ENCODE assay signal across 18 cellular contexts in genomic region chr15:92707880-92708551, GRCh38. TPM values are rescaled to one million over a fixed set of nuclear protein-coding genes. Genes with fewer than 3 reads are reported as not detected.
DNase-seq lines count a peak whose midpoint lies in the region; ATAC-seq, FAIRE-seq and TF ChIP-seq lines count a peak whose summit lies in the region.
"Had no signal": no experiment of that assay in that cellular context is flagged by ENCODE, and none has a peak within 500 bp of the region (broad histone marks: within the 10 kb centered on the region; RNA-seq: fewer than 3 reads in every experiment).

No MANE protein-coding gene starts in this region.

- DNase-seq in activated naive CD4-positive, alpha-beta T cell treated with anti-CD3 and anti-CD28 coated beads, Interleukin-2, amount 50 U/mL, for 72 hours (ENCODE audit: low spot score in 2 of 2) = no peak
- no peak for DNase-seq in activated naive CD4-positive, alpha-beta T cell treated with Interleukin-2 at 50 U/mL for 16 hours
- no peak for DNase-seq in Panc1 (ENCODE audit: low read depth, low spot score)
- DNase-seq in endothelial cell of umbilical vein (ENCODE audit: low read depth, low spot score) = peak; percentile 90
- DNase-seq in aorta = no peak
- DNase-seq in T-helper 2 cell = no peak
- DNase-seq in HAP-1 (ENCODE audit: low spot score in 2 of 2) = no peak
- DNase-seq: COR-L47, EL, GOT3, MG63, NCI-H1092 treated with DMSO at 0.1 percent for 48 hours, NCI-H2081 treated with DMSO at 0.1 percent for 48 hours, NCI-H2227 treated with DMSO at 0.1 percent for 48 hours, NCI-H524, Peyer's patch had no signal

- H3K27ac ChIP-seq in Panc1 (ENCODE audit: low read length) (no peak overlapping the region), endothelial cell of umbilical vein (ENCODE audit: insufficient read depth, low read depth, low read length) (peak overlapping the region; percentile 84), aorta (ENCODE audit: low read depth in 1 of 2, low read length in 2 of 2) (no peak overlapping the region)
- H3K27ac ChIP-seq: KMS-11, Peyer's patch had no signal

- intact Hi-C loops in Panc1 (cut with micrococcal nuclease; ENCODE audit: unreplicated experiment) (no loop called here), endothelial cell of umbilical vein (cut with micrococcal nuclease) (loop anchor here (1.0 to 5.0 kb wide), 3 partner anchors 51 to 175 kb away; partner anchors contain the start of gene FAM174B), aorta (cut with DNase I) (no loop called here)

- CTCF ChIA-PET in Panc1 (lab: Charles Lee) (interaction anchor here (0.6 to 0.7 kb wide), 2 partner anchors 67 to 958 kb away, joined by 3 to 6 read pairs; no protein-coding TSS in a partner anchor), endothelial cell of umbilical vein (lab: Charles Lee) (interaction anchor here (0.9 to 4.3 kb wide), 4 partner anchors 38 to 186 kb away, joined by 3 to 28 read pairs (median 4); no protein-coding TSS in a partner anchor)

- no peaks in the 10 kb centered on the region for H3K79me2 ChIP-seq in endothelial cell of umbilical vein (ENCODE audit: control insufficient read depth, insufficient read depth, low read length)

- H3K36me3 ChIP-seq in Panc1 (ENCODE audit: control insufficient read depth, insufficient read depth, low read length) = no peaks in the 10 kb centered on the region
- H3K36me3 ChIP-seq in endothelial cell of umbilical vein (ENCODE audit: control insufficient read depth in 2 of 2, extremely low read depth in 1 of 2, insufficient read depth in 2 of 2, low read length in 2 of 2) = no peaks in the 10 kb centered on the region
- no peaks in the 10 kb centered on the region for H3K36me3 ChIP-seq in aorta (ENCODE audit: control insufficient read depth in 1 of 2, insufficient read depth in 2 of 2, low read length in 1 of 2)
- no peaks in the 10 kb centered on the region for H3K36me3 ChIP-seq in HAP-1 (replicated peaks)
- H3K36me3 ChIP-seq: MG63, Peyer's patch had no signal

- BruUV-seq in Panc1 (replicated peaks; lab: Mats Ljungman, UMichigan) = no TSS peak
- no TSS peak for BruUV-seq in endothelial cell of umbilical vein (replicated peaks; lab: Mats Ljungman, UMichigan)

- dilution Hi-C loops in endothelial cell of umbilical vein (cut with MboI; ENCODE audit: extremely low pct_ligation_motif_present, low sequenced_read_pairs) = no loop called here

- peaks cover 3% of the 10 kb centered on the region; the same call in 1 of the 2 replicates for H3K4me1 ChIP-seq in Panc1 (ENCODE audit: control insufficient read depth, insufficient read depth, low read length)
- H3K4me1 ChIP-seq in endothelial cell of umbilical vein (ENCODE audit: control insufficient read depth, extremely low read depth, insufficient read depth, low read length) = peaks cover 26% of the 10 kb centered on the region
- H3K4me1 ChIP-seq in aorta (ENCODE audit: control insufficient read depth in 1 of 2, insufficient read depth in 2 of 2, low read length in 2 of 2) = no peaks in the 10 kb centered on the region
- peaks cover 12% of the 10 kb centered on the region for H3K4me1 ChIP-seq in HAP-1
- H3K4me1 ChIP-seq: Peyer's patch had no signal

- POLR2A ChIA-PET in Panc1 (lab: Charles Lee) = no interaction called here
- POLR2A ChIA-PET in endothelial cell of umbilical vein (lab: Charles Lee) = interaction anchor here (1.3 to 1.7 kb wide), 2 partner anchors 91 to 196 kb away, joined by 3 to 8 read pairs; no protein-coding TSS in a partner anchor

- no peaks in the 10 kb centered on the region for H4K20me1 ChIP-seq in endothelial cell of umbilical vein (replicated peaks; ENCODE audit: control insufficient read depth, extremely low read depth, insufficient read depth, low read length)

- TF ChIP-seq CTCF in Panc1 (IDR thresholded peaks at IDR 0.05) (no peak), endothelial cell of umbilical vein (IDR thresholded peaks at IDR 0.05; ENCODE audit: extremely low read depth in 1 of 2, insufficient read depth in 1 of 2, low read depth in 1 of 2, low read length in 2 of 2) (no peak)

- no peak overlapping the region for H3K4me3 ChIP-seq in Panc1 (ENCODE audit: low read depth in 2 of 2, low read length in 2 of 2)
- no peak overlapping the region for H3K4me3 ChIP-seq in endothelial cell of umbilical vein (replicated peaks in 1 of 3; ENCODE audit: insufficient read depth in 1 of 3, low read depth in 1 of 3, low read length in 3 of 3)
- no peak overlapping the region for H3K4me3 ChIP-seq in aorta (ENCODE audit: low read length in 2 of 2)
- no peak overlapping the region for H3K4me3 ChIP-seq in HAP-1
- H3K4me3 ChIP-seq: MG63, Peyer's patch had no signal

- H3K36me3 Mint-ChIP-seq in activated naive CD4-positive, alpha-beta T cell treated with anti-CD3 and anti-CD28 coated beads, Interleukin-2, amount 50 U/mL, for 72 hours = no peaks in the 10 kb centered on the region

- TF ChIP-seq POLR2A in endothelial cell of umbilical vein (IDR thresholded peaks at IDR 0.05; ENCODE audit: low read depth, low read length) = peak; percentile 70

- H3K27ac Mint-ChIP-seq in activated naive CD4-positive, alpha-beta T cell treated with anti-CD3 and anti-CD28 coated beads, Interleukin-2, amount 50 U/mL, for 72 hours = peak overlapping the region; percentile 4 to 20

- peak overlapping the region; percentile 35 for H3K4me2 ChIP-seq in endothelial cell of umbilical vein (ENCODE audit: insufficient read depth, low read length)
- H3K4me2 ChIP-seq: KMS-11 had no signal

- H2AFZ ChIP-seq in endothelial cell of umbilical vein (ENCODE audit: low read depth, low read length) = peak overlapping the region; percentile 66

- H3K9me1 ChIP-seq in endothelial cell of umbilical vein (replicated peaks; ENCODE audit: control insufficient read depth, extremely low read depth, insufficient read depth, low read length) = no peaks in the 10 kb centered on the region

- in situ Hi-C loops in Panc1 (cut with HindIII; ENCODE audit: low pct_unique_long_range_greater_than_20kb, low sequenced_read_pairs) (no loop called here), HAP-1 (cut with MboI; ENCODE audit: low sequenced_read_pairs) (loop anchor here (10.0 to 25.0 kb wide), 2 partner anchors 196 to 613 kb away; no protein-coding TSS in a partner anchor)

- peak; percentile 99 for FAIRE-seq in endothelial cell of umbilical vein (lab: Jason Lieb, UNC)

- WGBS in aorta, 2 donors = 89 to 91% methylated on average over 12 of the region's 12 CpGs

- H3K9me3 ChIP-seq in Panc1 (ENCODE audit: control insufficient read depth, insufficient read depth, low read depth, low read length) (no peaks in the 10 kb centered on the region), endothelial cell of umbilical vein (replicated peaks; ENCODE audit: control insufficient read depth, insufficient read depth, low read length) (no peaks in the 10 kb centered on the region), aorta (ENCODE audit: control insufficient read depth, low read length) (no peaks in the 10 kb centered on the region), HAP-1 (no peaks in the 10 kb centered on the region)
- H3K9me3 ChIP-seq: MG63, Peyer's patch had no signal

- no peaks in the 10 kb centered on the region for H3K9me3 Mint-ChIP-seq in activated naive CD4-positive, alpha-beta T cell treated with anti-CD3 and anti-CD28 coated beads, Interleukin-2, amount 50 U/mL, for 72 hours

- H3K27me3 ChIP-seq in Panc1 (ENCODE audit: control insufficient read depth, insufficient read depth, low read length) (no peaks in the 10 kb centered on the region), endothelial cell of umbilical vein (ENCODE audit: control insufficient read depth in 2 of 2, insufficient read depth in 2 of 2, low read length in 2 of 2) (no peaks in the 10 kb centered on the region), aorta (ENCODE audit: control insufficient read depth in 1 of 2, insufficient read depth in 2 of 2, low read length in 1 of 2) (no peaks in the 10 kb centered on the region), HAP-1 (ENCODE audit: low read depth) (no peaks in the 10 kb centered on the region)
- H3K27me3 ChIP-seq: MG63, Peyer's patch had no signal

- H3K9ac ChIP-seq in endothelial cell of umbilical vein (replicated peaks; ENCODE audit: extremely low read depth, insufficient read depth, low read length) = peak overlapping the region; percentile 49
- H3K9ac ChIP-seq: KMS-11 had no signal

- ATAC-seq in activated naive CD4-positive, alpha-beta T cell treated with anti-CD3 and anti-CD28 coated beads, Interleukin-2, amount 50 U/mL, for 72 hours = peak in 1 of 2 donors; percentile 35
- 0 out of 2 replicates have a peak, but pooled peaks have one; percentile 15 for ATAC-seq in Panc1
- ATAC-seq in aorta (ENCODE audit: low FRiP score) = peak; percentile 15
- ATAC-seq: Right ventricle myocardium inferior had no signal

TF ChIP-seq in endothelial cell of umbilical vein, 7 proteins besides CTCF, POLR2A, EP300 and RAD21:
- TF ChIP-seq POLR2AphosphoS5 (IDR thresholded peaks at IDR 0.05; ENCODE audit: insufficient read depth, low read depth, low read length) = peak; percentile 91
- peak; percentile 89 for TF ChIP-seq GATA2 (IDR thresholded peaks at IDR 0.05; ENCODE audit: insufficient read depth, insufficient read length, low read depth, low read length)
- no peak for TF ChIP-seq MYC (IDR thresholded peaks at IDR 0.05; ENCODE audit: low read depth, low read length)
- TF ChIP-seq FOS (IDR thresholded peaks at IDR 0.05; ENCODE audit: borderline replicate concordance, insufficient read depth, low read length) = peak; percentile 60
- TF ChIP-seq JUN (IDR thresholded peaks at IDR 0.05; ENCODE audit: borderline replicate concordance, insufficient read depth, insufficient read length, low read depth) = peak; percentile 47

RNA-seq across cellular contexts. Expression of gene FAM174B, which starts 52.4 kb away (rescaled TPM):
- total RNA-seq in activated naive CD4-positive, alpha-beta T cell treated with anti-CD3 and anti-CD28 coated beads, Interleukin-2, amount 50 U/mL, for 72 hours = 1 to 10 TPM; 3.9 to 5.3 TPM
- total RNA-seq in Panc1 (2021; ENCODE audit: unreplicated experiment) (30.7 TPM), endothelial cell of umbilical vein (20.0 and 30.2 TPM in 2 replicates), aorta (10 to 100 TPM; 10.3 to 16.0 TPM)
- 22.5 TPM for polyA plus RNA-seq in Panc1 (2012; ENCODE audit: insufficient read length)
- polyA plus RNA-seq in endothelial cell of umbilical vein (22.9 and 25.9 TPM in 2 replicates), aorta (1 to 10 TPM in 1 of 2 donors, not detected in 1; 3.3 TPM)
- polyA plus RNA-seq in endothelial cell of umbilical vein (2011; cell fraction: cytosol; rRNA removed) = 31.8 and 39.0 TPM in 2 replicates
- polyA plus RNA-seq in endothelial cell of umbilical vein (2011; cell fraction: nucleus; rRNA removed) = 19.9 and 20.4 TPM in 2 replicates
- 70.9 and 71.0 TPM in 2 replicates for polyA plus RNA-seq in endothelial cell of umbilical vein (2012)
- polyA minus RNA-seq in endothelial cell of umbilical vein = 31.3 and 47.8 TPM in 2 replicates
- polyA minus RNA-seq in endothelial cell of umbilical vein (2011; cell fraction: cytosol; rRNA and poly(A)+ RNA removed) = 10.9 TPM
- 16.4 and 32.0 TPM in 2 replicates for polyA minus RNA-seq in endothelial cell of umbilical vein (2011; cell fraction: nucleus; rRNA and poly(A)+ RNA removed)
